Comparison of ENCODE assay signal across 16 cellular contexts in genomic region chr11:45145083-45145420, GRCh38. TPM values are rescaled to one million over a fixed set of nuclear protein-coding genes. Genes with fewer than 3 reads are reported as not detected.
DNase-seq lines count a peak whose midpoint lies in the region; ATAC-seq and TF ChIP-seq lines count a peak whose summit lies in the region.
"Had no signal": no experiment of that assay in that cellular context is flagged by ENCODE, and none has a peak within 500 bp of the region (broad histone marks: within the 10 kb centered on the region; RNA-seq: fewer than 3 reads in every experiment).

No MANE protein-coding gene starts in this region.

- H3K9me2 ChIP-seq in GM23248 (ENCODE audit: insufficient read depth) = no peaks in the 10 kb centered on the region

- TF ChIP-seq CTCF in esophagus muscularis mucosa (IDR thresholded peaks at IDR 0.05) (no peak), nephron progenitor cell (IDR thresholded peaks at IDR 0.05) (no peak)

- intact Hi-C loops in esophagus muscularis mucosa (cut with DNase I) = loop anchor here (5.0 kb wide), 1 partner anchor 67 kb away; no protein-coding TSS in a partner anchor

- H3K27ac ChIP-seq in GM23248 = no peak overlapping the region
- no peak overlapping the region for H3K27ac ChIP-seq in esophagus muscularis mucosa (replicated peaks in 1 of 4)
- H3K27ac ChIP-seq: C4-2B, parathyroid adenoma had no signal

- H3K27me3 ChIP-seq in GM23248 (replicated peaks; ENCODE audit: insufficient read depth) (peaks cover 7% of the 10 kb centered on the region), esophagus muscularis mucosa (no peaks in the 10 kb centered on the region)
- H3K27me3 ChIP-seq: breast epithelium had no signal

- in situ Hi-C loops in GM23248 (cut with MboI) = no loop called here

- 7 to 9% methylated on average over 4 of the region's 4 CpGs for WGBS in GM23248 (ENCODE audit: low coverage in 1 of 2, low lambda C conversion rate in 2 of 2, missing lambda C conversion rate in 2 of 2), 2 experiments
- 33% methylated on average over 3 of the region's 4 CpGs for WGBS in esophagus muscularis mucosa

- no peak overlapping the region for H3K4me2 ChIP-seq in GM23248 (ENCODE audit: unreplicated experiment)

- TF ChIP-seq EP300 in esophagus muscularis mucosa (IDR thresholded peaks at IDR 0.05) = no peak

- H3K9me3 ChIP-seq in GM23248 (ENCODE audit: low read depth) (no peaks in the 10 kb centered on the region), esophagus muscularis mucosa (no peaks in the 10 kb centered on the region)
- H3K9me3 ChIP-seq: breast epithelium, HAP-1, spleen had no signal

- H3K9me3 Mint-ChIP-seq in T-cell (no peaks in the 10 kb centered on the region), nephron progenitor cell (peaks cover 2% of the 10 kb centered on the region)

- H3K36me3 Mint-ChIP-seq in T-cell = no peaks in the 10 kb centered on the region
- H3K36me3 Mint-ChIP-seq in nephron progenitor cell (ENCODE audit: low read depth) = peaks cover 7% of the 10 kb centered on the region

- H3K4me3 ChIP-seq in GM23248 (peak overlapping the region; percentile 95; the same call in 1 of the 2 replicates), esophagus muscularis mucosa (peak overlapping the region in 1 of 4 donors; percentile 79)
- H3K4me3 ChIP-seq: HAP-1 had no signal

- H4K20me1 ChIP-seq in GM23248 (ENCODE audit: insufficient read depth) = no peaks in the 10 kb centered on the region

- peaks cover 26% of the 10 kb centered on the region for H3K79me2 ChIP-seq in GM23248 (ENCODE audit: insufficient read depth)

- POLR2A ChIA-PET in T-cell (lab: Charles Lee) = no interaction called here

- H3K4me1 ChIP-seq in GM23248 (ENCODE audit: insufficient read depth) = 0 out of 2 replicates have a peak, but pooled peaks cover 7% of the 10 kb centered on the region
- H3K4me1 ChIP-seq in esophagus muscularis mucosa = peaks cover 14 to 37% (median 30%) of the 10 kb centered on the region in 4 donors

- H3K27me3 Mint-ChIP-seq in T-cell = peaks cover 1 to 5% of the 10 kb centered on the region in 2 donors
- peaks cover 61% of the 10 kb centered on the region for H3K27me3 Mint-ChIP-seq in nephron progenitor cell (ENCODE audit: low read depth, poor library complexity)

- no peak overlapping the region for H3K9ac ChIP-seq in GM23248
- H3K9ac ChIP-seq: parathyroid adenoma had no signal

- no peak for TF ChIP-seq POLR2A in esophagus muscularis mucosa (IDR thresholded peaks at IDR 0.05; ENCODE audit: low read depth)

- H2AFZ ChIP-seq in GM23248 = peak overlapping the region; percentile 98; the same call in 1 of the 2 replicates

- H3K36me3 ChIP-seq in GM23248 (ENCODE audit: low read depth) = no peaks in the 10 kb centered on the region
- H3K36me3 ChIP-seq in esophagus muscularis mucosa = no peaks in the 10 kb centered on the region
- H3K36me3 ChIP-seq: breast epithelium, HAP-1, spleen had no signal

- H3K4me1 Mint-ChIP-seq in T-cell (peaks cover 26 to 37% (median 30%) of the 10 kb centered on the region in 3 donors), nephron progenitor cell (peaks cover 35% of the 10 kb centered on the region)

- no peak for ATAC-seq in T-cell (replicated peaks in 1 of 4)
- no peak for ATAC-seq in HG03520 (IDR thresholded peaks at IDR 0.05; ENCODE audit: unreplicated experiment)
- no peak for ATAC-seq in GM21528 (IDR thresholded peaks at IDR 0.05; ENCODE audit: low FRiP score, unreplicated experiment)
- ATAC-seq: activated CD4-positive, alpha-beta T cell treated with anti-CD3 and anti-CD28 coated beads for 36 hours had no signal

- peak overlapping the region; percentile 85 to 89 (median 87) for H3K4me3 Mint-ChIP-seq in T-cell
- H3K4me3 Mint-ChIP-seq in nephron progenitor cell = peak overlapping the region; percentile 91

- DNase-seq in GM23248 (no peak), T-cell (no peak), esophagus muscularis mucosa (ENCODE audit: extremely low spot score) (peak; percentile 78), nephron progenitor cell (no peak)
- no peak for DNase-seq in activated effector memory CD4-positive, alpha-beta T cell treated with Interleukin-2 at 50 U/mL for 16 hours
- DNase-seq: activated gamma-delta T cell; effector CD8-positive, alpha-beta T cell; RPMI8226; spleen had no signal

- H3K27ac Mint-ChIP-seq in T-cell (peak overlapping the region in 1 of 2 donors; percentile 50), nephron progenitor cell (no peak overlapping the region)

- CTCF ChIA-PET in T-cell (lab: Charles Lee) = no interaction called here

- peaks cover 6% of the 10 kb centered on the region; the same call in 1 of the 2 replicates for H3F3A ChIP-seq in GM23248 (ENCODE audit: insufficient read depth)

RNA-seq across cellular contexts. Expression of gene PRDM11, which starts 1.4 kb away (rescaled TPM):
- total RNA-seq in GM23248 (2014; rRNA removed; shearing (Covaris generic)) = 2.3 and 3.7 TPM in 2 replicates
- 0.24 TPM in 2 replicates for polyA plus RNA-seq in GM23248 (2016; fragmentation: Nextera tagmentation; extraction: Ambion mirVana)
- total RNA-seq in T-cell (10 to 100 TPM in 3 of 5 donors, 1 to 10 TPM in 2; 8.7 to 12.5 (median 10.6) TPM), esophagus muscularis mucosa (10 to 100 TPM; 29.5 to 43.2 (median 33.5) TPM)
